In genomic region chrX:147876849-147877646, GRCh38 we compare ENCODE assay signal across 26 cellular contexts.
"Had no signal": no experiment of that assay in that cellular context is flagged by ENCODE, and none has a peak within 500 bp of the region (broad histone marks: within the 10 kb centered on the region; RNA-seq: fewer than 3 reads in every experiment).

No MANE protein-coding gene starts in this region.

- H3K36me3 ChIP-seq: left lung, neural progenitor cell, ovary, right atrium auricular region, stomach, thyroid gland, transverse colon, upper lobe of left lung, vagina had no signal

- H3K27ac ChIP-seq: left lung, neural progenitor cell, ovary, right atrium auricular region, skin epidermis, stomach, testis, transverse colon, upper lobe of left lung, vagina had no signal

- DNase-seq: kidney glomerular epithelial cell; left cardiac atrium; left lung; mesendoderm; naive B cell; natural killer cell; nephron progenitor cell; ovary; stimulated activated CD4-positive, alpha-beta T cell treated with anti-CD3 and anti-CD28 coated beads, Interleukin-12 subunit alpha, Interleukin-12 subunit beta, amount 100 ng/mL, for 4 hours; stimulated activated CD4-positive, alpha-beta T cell treated with anti-CD3 and anti-CD28 coated beads, Interleukin-15, amount 100 ng/mL, for 24 hours; stimulated activated CD4-positive, alpha-beta T cell treated with anti-CD3 and anti-CD28 coated beads, Interleukin-2, amount 100 ng/mL, for 24 hours; stimulated activated CD4-positive, alpha-beta T cell treated with anti-CD3 and anti-CD28 coated beads, Interleukin-4, amount 100 ng/mL, for 1 hour; stimulated activated naive B cell treated with anti-CD40 and anti-IgM and Interleukin-4, amounts not matched to agents 10 μg/mL and 1 μg/mL and 100 μg/mL, for 72 hours; stimulated activated naive CD8-positive, alpha-beta T cell treated with anti-CD3 and anti-CD28 coated beads, Interleukin-15, Interleukin-2, amounts not matched to agents 100 U/mL and 50 U/mL, for 24 hours; stomach; testis; thyroid gland; transverse colon; upper lobe of left lung had no signal

- H3K9ac ChIP-seq: neural progenitor cell had no signal

- ATAC-seq: left cardiac atrium; left lung; natural killer cell; sciatic nerve; stimulated activated naive B cell treated with anti-CD40 and anti-IgM and Interleukin-4, amounts not matched to agents 10 μg/mL and 1 μg/mL and 100 μg/mL, for 72 hours; stimulated activated naive CD8-positive, alpha-beta T cell treated with anti-CD3 and anti-CD28 coated beads, Interleukin-15, Interleukin-2, amounts not matched to agents 100 U/mL and 50 U/mL, for 24 hours had no signal

- H3K4me2 ChIP-seq: neural progenitor cell had no signal

- FAIRE-seq: keratinocyte had no signal

- H3K4me1 ChIP-seq: left lung, neural progenitor cell, right atrium auricular region, stomach, testis, thyroid gland, transverse colon, upper lobe of left lung, vagina had no signal

- H3K27me3 ChIP-seq: left lung, neural progenitor cell, ovary, right atrium auricular region, stomach, testis, thyroid gland, transverse colon, upper lobe of left lung, vagina had no signal

- H3K4me3 ChIP-seq: left lung, lung, neural progenitor cell, ovary, right atrium auricular region, skin epidermis, stomach, testis, thyroid gland, transverse colon, upper lobe of left lung, vagina had no signal

- H3K9me3 ChIP-seq: left lung, ovary, testis, thyroid gland, transverse colon, upper lobe of left lung, vagina had no signal
